Comparison of ENCODE assay signal across 8 cellular contexts in genomic region chr5:1524481-1524798, GRCh38. TPM values are rescaled to one million over a fixed set of nuclear protein-coding genes. Genes with fewer than 3 reads are reported as not detected.
DNase-seq lines count a peak whose midpoint lies in the region; ATAC-seq, FAIRE-seq and TF ChIP-seq lines count a peak whose summit lies in the region.

No MANE protein-coding gene starts in this region.

- intact Hi-C loops in stomach (cut with DNase I; ENCODE audit: low total_unique reads) = no loop called here

- POLR2A ChIA-PET in activated naive CD8-positive, alpha-beta T cell treated with anti-CD3 and anti-CD28 coated beads, Interleukin-2, amount 10 ng/mL, durations not matched to agents 7 days and 5 days (lab: Charles Lee) = interaction anchor here (1.0 to 1.5 kb wide), 4 partner anchors 12 to 180 kb away, joined by 3 to 10 read pairs (median 4); partner anchors contain the start of gene CLPTM1L

- no peak for ATAC-seq in activated naive CD8-positive, alpha-beta T cell treated with anti-CD3 and anti-CD28 coated beads, Interleukin-2, amount 10 ng/mL, durations not matched to agents 7 days and 5 days (ENCODE audit: low read depth)
- ATAC-seq in HG03571 (IDR thresholded peaks at IDR 0.05; ENCODE audit: unreplicated experiment) (no peak), GM21529 (IDR thresholded peaks at IDR 0.05; ENCODE audit: unreplicated experiment) (no peak)

- peaks cover 3% of the 10 kb centered on the region for H3K36me3 Mint-ChIP-seq in activated naive CD8-positive, alpha-beta T cell treated with anti-CD3 and anti-CD28 coated beads, Interleukin-2, amount 10 ng/mL, durations not matched to agents 7 days and 5 days

- H3K4me1 ChIP-seq in iPS-20b (ENCODE audit: insufficient read depth, low read length) (peaks cover 16% of the 10 kb centered on the region; the same call in 1 of the 2 replicates), stomach (peaks cover 14 to 28% (median 25%) of the 10 kb centered on the region in 4 donors)

- H3K9ac ChIP-seq in iPS-20b (ENCODE audit: low read depth, low read length) = peak overlapping the region; percentile 70

- no peak for TF ChIP-seq POLR2A in stomach (IDR thresholded peaks at IDR 0.05)

- H3K4me1 Mint-ChIP-seq in activated naive CD8-positive, alpha-beta T cell treated with anti-CD3 and anti-CD28 coated beads, Interleukin-2, amount 10 ng/mL, durations not matched to agents 7 days and 5 days = peaks cover 12% of the 10 kb centered on the region

- H3K27ac Mint-ChIP-seq in activated naive CD8-positive, alpha-beta T cell treated with anti-CD3 and anti-CD28 coated beads, Interleukin-2, amount 10 ng/mL, durations not matched to agents 7 days and 5 days = peak overlapping the region; percentile 67

- H3K27me3 ChIP-seq in iPS-20b (ENCODE audit: insufficient read depth, low read length) (no peaks in the 10 kb centered on the region), stomach (no peaks in the 10 kb centered on the region)

- peak; percentile 26 for FAIRE-seq in HTR-8/SVneo (lab: Jason Lieb, UNC)

- H3K36me3 ChIP-seq in iPS-20b (ENCODE audit: insufficient read depth, low read depth, low read length) (peaks cover 21% of the 10 kb centered on the region), stomach (peaks cover 0 to 18% (median 13%) of the 10 kb centered on the region in 4 donors)

- no peak for TF ChIP-seq EP300 in stomach (IDR thresholded peaks at IDR 0.05)

- peaks cover 3% of the 10 kb centered on the region for H3K27me3 Mint-ChIP-seq in activated naive CD8-positive, alpha-beta T cell treated with anti-CD3 and anti-CD28 coated beads, Interleukin-2, amount 10 ng/mL, durations not matched to agents 7 days and 5 days

- no peaks in the 10 kb centered on the region for H3K9me3 ChIP-seq in iPS-20b (ENCODE audit: insufficient read depth, low read depth, low read length)
- H3K9me3 ChIP-seq in stomach = no peaks in the 10 kb centered on the region

- H3K4me3 ChIP-seq in iPS-20b (ENCODE audit: low read length) (peak overlapping the region; percentile 58; the same call in 1 of the 2 replicates), stomach (peak overlapping the region; percentile 84 to 99 (median 86))

- DNase-seq in HTR-8/SVneo (ENCODE audit: insufficient read length, low spot score) (no peak), stomach (no peak), DMS114 treated with DMSO at 0.1 percent for 48 hours (lab: John Stamatoyannopoulos, UW; ENCODE audit: unreplicated experiment) (no peak), pons (ENCODE audit: low spot score) (no peak)
- DNase-seq in activated naive CD8-positive, alpha-beta T cell treated with anti-CD3 and anti-CD28 coated beads, Interleukin-2, amount 10 ng/mL, durations not matched to agents 7 days and 5 days = no peak

- no peaks in the 10 kb centered on the region for H3K9me3 Mint-ChIP-seq in activated naive CD8-positive, alpha-beta T cell treated with anti-CD3 and anti-CD28 coated beads, Interleukin-2, amount 10 ng/mL, durations not matched to agents 7 days and 5 days

- no peak for TF ChIP-seq CTCF in stomach (IDR thresholded peaks at IDR 0.05)

- no peak overlapping the region for H3K27ac ChIP-seq in iPS-20b (ENCODE audit: low read length)
- H3K27ac ChIP-seq in stomach = peak overlapping the region; percentile 51 to 94 (median 91)

- WGBS in stomach, 5 donors = 74 to 89% (median 77%) methylated on average over 3 to 13 of the region's 13 CpGs

- peak overlapping the region; percentile 61 for H3K4me3 Mint-ChIP-seq in activated naive CD8-positive, alpha-beta T cell treated with anti-CD3 and anti-CD28 coated beads, Interleukin-2, amount 10 ng/mL, durations not matched to agents 7 days and 5 days

RNA-seq across cellular contexts. Expression of gene LPCAT1, which starts 0.7 kb away (rescaled TPM):
- total RNA-seq in activated naive CD8-positive, alpha-beta T cell treated with anti-CD3 and anti-CD28 coated beads, Interleukin-2, amount 10 ng/mL, durations not matched to agents 7 days and 5 days = 10 to 100 TPM; 70.8 to 72.2 TPM
- total RNA-seq in stomach = 100 to 1,000 TPM in 1 of 5 donors, 10 to 100 TPM in 4; 13.4 to 229 (median 17.4) TPM
- polyA plus RNA-seq in stomach = 10 to 100 TPM in 2 of 3 donors, 1 to 10 TPM in 1; 5.2 to 11.8 (median 11.6) TPM
